9 cellular contexts compared by ENCODE assay signal in the genomic region with DNA sequence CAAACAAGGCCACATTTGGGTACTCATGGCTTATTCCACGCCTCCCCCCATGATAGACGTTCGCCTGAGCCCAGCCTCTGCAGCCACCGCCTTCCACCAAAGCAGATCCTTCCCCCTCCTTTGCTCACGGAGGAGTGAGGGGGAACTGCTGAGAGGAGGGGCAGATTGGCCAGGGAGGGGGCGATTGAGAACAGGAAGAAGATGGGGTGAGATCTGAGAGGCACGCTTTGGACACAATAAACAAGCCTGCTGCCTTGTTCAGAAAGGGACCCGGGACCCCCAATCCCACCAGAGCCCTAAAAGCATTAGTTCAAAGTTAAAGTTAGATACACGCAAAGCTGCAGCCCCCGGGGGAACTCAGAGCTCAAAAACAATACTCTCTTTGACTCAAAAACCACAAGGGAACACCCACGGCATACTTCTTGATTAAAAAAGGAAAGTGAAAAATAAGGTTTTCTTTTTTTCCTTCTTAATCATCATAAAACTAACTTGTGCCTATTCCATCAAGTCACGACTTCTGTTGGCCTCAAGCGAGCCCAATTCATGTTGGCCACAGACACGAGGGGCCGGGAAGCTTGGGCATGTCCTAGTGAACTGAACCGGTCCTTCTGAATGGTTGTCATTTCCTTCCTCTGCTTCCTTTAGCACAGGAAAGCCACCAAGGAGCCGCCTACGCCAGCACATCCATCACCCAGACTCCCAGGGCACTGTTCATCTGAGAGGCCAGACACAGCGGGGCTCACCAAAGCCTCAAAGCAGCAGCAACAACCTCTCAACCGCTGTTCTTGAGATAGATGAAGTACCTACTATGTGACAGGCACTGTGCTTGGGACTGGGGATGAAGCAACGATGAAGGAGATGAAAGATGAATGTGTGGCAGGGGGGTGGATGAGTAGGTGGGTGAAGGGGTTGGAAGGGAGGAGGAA. TPM values are rescaled to one million over a fixed set of nuclear protein-coding genes. Genes with fewer than 3 reads are reported as not detected.
DNase-seq lines count a peak whose midpoint lies in the region; FAIRE-seq and TF ChIP-seq lines count a peak whose summit lies in the region.
"Had no signal": no experiment of that assay in that cellular context is flagged by ENCODE, and none has a peak within 500 bp of the region (broad histone marks: within the 10 kb centered on the region; RNA-seq: fewer than 3 reads in every experiment).

No MANE protein-coding gene starts in this region.

- H3K4me1 ChIP-seq in Karpas-422 (ENCODE audit: low read length) (peaks cover 71% of the 10 kb centered on the region), mesenchymal stem cell (ENCODE audit: control insufficient read depth, insufficient read depth, low read depth, low read length) (no peaks in the 10 kb centered on the region)

- H4K91ac ChIP-seq in mesenchymal stem cell (ENCODE audit: low read length) = no peak overlapping the region

- peaks cover 23% of the 10 kb centered on the region for H3K36me3 ChIP-seq in Karpas-422 (ENCODE audit: insufficient read depth, low read length)
- no peaks in the 10 kb centered on the region for H3K36me3 ChIP-seq in mesenchymal stem cell (ENCODE audit: control insufficient read depth in 1 of 2, insufficient read depth in 2 of 2, low read depth in 1 of 2, low read length in 2 of 2)

- no peak overlapping the region for H3K4ac ChIP-seq in mesenchymal stem cell (ENCODE audit: low read depth in 1 of 2, low read length in 2 of 2)

- H2BK12ac ChIP-seq in mesenchymal stem cell (ENCODE audit: low read length in 2 of 2) = no peak overlapping the region

- H3K9ac ChIP-seq in Karpas-422 (ENCODE audit: low read length) = peak overlapping the region; percentile 73
- no peak overlapping the region for H3K9ac ChIP-seq in mesenchymal stem cell (ENCODE audit: low read length)

- WGBS in mesenchymal stem cell = 84% methylated on average over 16 of the region's 21 CpGs

- H2BK15ac ChIP-seq in mesenchymal stem cell (ENCODE audit: low read depth, poor library complexity, severe bottlenecking) = no peak overlapping the region

- H3K79me2 ChIP-seq in Karpas-422 (ENCODE audit: low read length) = peaks cover 97% of the 10 kb centered on the region

- TF ChIP-seq POLR2A in GM12891 (IDR thresholded peaks at IDR 0.05; ENCODE audit: low read depth, low read length) = no peak

- peak overlapping the region; percentile 70 for H3K4me3 Mint-ChIP-seq in activated T-cell treated with anti-CD3 and anti-CD28 coated beads, Interleukin-2, amount 50 U/mL, for 24 hours

- no peak overlapping the region for H2BK120ac ChIP-seq in mesenchymal stem cell (ENCODE audit: low read depth, low read length)

- H3K4me3 ChIP-seq in Karpas-422 (ENCODE audit: low read length) = peak overlapping the region; percentile 33; the same call in 1 of the 2 replicates
- H3K4me3 ChIP-seq in mesenchymal stem cell (ENCODE audit: insufficient read depth in 1 of 2, low read depth in 1 of 2, low read length in 2 of 2) = no peak overlapping the region

- H3K4me2 ChIP-seq in Karpas-422 (ENCODE audit: low read depth, low read length, poor library complexity, severe bottlenecking) (peak overlapping the region; percentile 57), mesenchymal stem cell (ENCODE audit: low read length, poor library complexity, severe bottlenecking) (no peak overlapping the region)

- H3K27ac Mint-ChIP-seq in activated T-cell treated with anti-CD3 and anti-CD28 coated beads, Interleukin-2, amount 50 U/mL, for 24 hours = peak overlapping the region; percentile 94

- H3K79me1 ChIP-seq in mesenchymal stem cell (replicated peaks; ENCODE audit: low read length, poor library complexity, severe bottlenecking) = no peaks in the 10 kb centered on the region

- H4K20me1 ChIP-seq in Karpas-422 (ENCODE audit: insufficient read depth, low read depth, low read length) = no peaks in the 10 kb centered on the region

- DNase-seq in GM12891 (ENCODE audit: insufficient read length, low spot score) = peak; percentile 29
- DNase-seq in Karpas-422 = peak; percentile 75
- peak; percentile 78 for DNase-seq in activated T-cell treated with anti-CD3 and anti-CD28 coated beads, Interleukin-2, amount 50 U/mL, for 24 hours
- DNase-seq in mesenchymal stem cell = no peak
- DNase-seq in NCI-H526 treated with DMSO at 0.1 percent for 48 hours (lab: John Stamatoyannopoulos, UW) = no peak
- no peak for DNase-seq in H4 (ENCODE audit: low spot score)
- DNase-seq in DMS53 (lab: John Stamatoyannopoulos, UW) = no peak
- DNase-seq in NCI-H2196 treated with DMSO at 0.1 percent for 48 hours (lab: John Stamatoyannopoulos, UW; ENCODE audit: unreplicated experiment) = no peak

- H2BK5ac ChIP-seq in mesenchymal stem cell (ENCODE audit: low read depth, low read length, poor library complexity, severe bottlenecking) = no peak overlapping the region

- H3K36me3 Mint-ChIP-seq in activated T-cell treated with anti-CD3 and anti-CD28 coated beads, Interleukin-2, amount 50 U/mL, for 24 hours (ENCODE audit: low read depth) = peaks cover 78% of the 10 kb centered on the region

- H2AK5ac ChIP-seq in mesenchymal stem cell (ENCODE audit: low read length, severe bottlenecking) = no peak overlapping the region

- H2AFZ ChIP-seq in Karpas-422 (ENCODE audit: low read length) (no peak overlapping the region), mesenchymal stem cell (ENCODE audit: low read depth, low read length) (no peak overlapping the region)

- H3K9me3 Mint-ChIP-seq in activated T-cell treated with anti-CD3 and anti-CD28 coated beads, Interleukin-2, amount 50 U/mL, for 24 hours = peaks cover 4% of the 10 kb centered on the region

- no peaks in the 10 kb centered on the region for H3K9me3 ChIP-seq in Karpas-422 (ENCODE audit: low read length)
- H3K9me3 ChIP-seq in mesenchymal stem cell (ENCODE audit: control insufficient read depth, low read length) = no peaks in the 10 kb centered on the region

- H4K8ac ChIP-seq in mesenchymal stem cell (ENCODE audit: low read length) = peak overlapping the region; percentile 12

- H3K27ac ChIP-seq in Karpas-422 (ENCODE audit: low read length) (peak overlapping the region; percentile 97), mesenchymal stem cell (ENCODE audit: low read length, poor library complexity, severe bottlenecking) (no peak overlapping the region)

- no peak overlapping the region for H3K23ac ChIP-seq in mesenchymal stem cell (ENCODE audit: low read length in 2 of 2)

- no peak overlapping the region for H3K18ac ChIP-seq in mesenchymal stem cell (ENCODE audit: low read depth in 1 of 2, low read length in 2 of 2)

- H3K9me2 ChIP-seq in Karpas-422 (replicated peaks; ENCODE audit: insufficient read depth, low read length) = no peaks in the 10 kb centered on the region

- H3K14ac ChIP-seq in mesenchymal stem cell (ENCODE audit: low read length in 2 of 2) = no peak overlapping the region

- H3K27me3 ChIP-seq in Karpas-422 (ENCODE audit: low read length) (no peaks in the 10 kb centered on the region), mesenchymal stem cell (ENCODE audit: control insufficient read depth in 1 of 2, insufficient read depth in 1 of 2, low read length in 2 of 2) (peaks cover 26 to 28% of the 10 kb centered on the region in 2 experiments)

- peaks cover 96% of the 10 kb centered on the region for H3K4me1 Mint-ChIP-seq in activated T-cell treated with anti-CD3 and anti-CD28 coated beads, Interleukin-2, amount 50 U/mL, for 24 hours (ENCODE audit: low read depth)

- no peak for FAIRE-seq in GM12891 (lab: Jason Lieb, UNC)
- FAIRE-seq: H1 had no signal

- no peaks in the 10 kb centered on the region for H3K27me3 Mint-ChIP-seq in activated T-cell treated with anti-CD3 and anti-CD28 coated beads, Interleukin-2, amount 50 U/mL, for 24 hours

TF ChIP-seq in GM12891, 5 proteins besides CTCF, POLR2A, EP300 and RAD21:
- TF ChIP-seq PAX5 (IDR thresholded peaks at IDR 0.05; ENCODE audit: insufficient read depth, low read length, severe bottlenecking) (no peak), TAF1 (IDR thresholded peaks at IDR 0.05; ENCODE audit: low read depth, low read length) (no peak), POU2F2 (IDR thresholded peaks at IDR 0.05; ENCODE audit: low read depth, low read length) (no peak), POLR2AphosphoS5 (IDR thresholded peaks at IDR 0.05; ENCODE audit: low read depth, low read length) (no peak), SPI1 (IDR thresholded peaks at IDR 0.05; ENCODE audit: low read depth, low read length) (no peak)

RNA-seq across cellular contexts. Expression of a gene that starts 44.7 kb away (rescaled TPM):
- polyA plus RNA-seq in GM12891 (2012; ENCODE audit: low read depth, missing spikeins) = 0.39 TPM
- 22.5 and 32.3 TPM in 2 replicates for total RNA-seq in Karpas-422 (2014; rRNA removed; shearing (Covaris generic); ENCODE audit: low replicate concordance)
- 3.8 TPM for polyA plus RNA-seq in mesenchymal stem cell (2013, experiment 1 of 2)
- polyA plus RNA-seq in mesenchymal stem cell (2013, experiment 2 of 2) = 3.6 TPM
- total RNA-seq in H4 (2014; rRNA removed; shearing (Covaris generic)) = 0.08 and 0.23 TPM in 2 replicates

Comparison
In these comparisons a context has a peak if more than half of its experiments do, and no peak if none do; other contexts are left out.
1. DNase-seq: peak in GM12891 (single experiment), Karpas-422 (single experiment) and activated T-cell treated with anti-CD3 and anti-CD28 coated beads, Interleukin-2, amount 50 U/mL, for 24 hours (single experiment); none in mesenchymal stem cell (single experiment), NCI-H526 treated with DMSO at 0.1 percent for 48 hours (single experiment), H4 (single experiment), DMS53 (single experiment) and NCI-H2196 treated with DMSO at 0.1 percent for 48 hours (single experiment).
2. RNA of a gene that starts 44.7 kb away (total RNA-seq): 22.5 to 32.3 TPM in Karpas-422; 0.08 to 0.23 TPM in H4; every median in the first group is over 10 times any median in the second.